In genomic region chr4:145097821-145098674, GRCh38 we compare ENCODE assay signal across 8 cellular contexts. TPM values are rescaled to one million over a fixed set of nuclear protein-coding genes. Genes with fewer than 3 reads are reported as not detected.
DNase-seq lines count a peak whose midpoint lies in the region; ATAC-seq and TF ChIP-seq lines count a peak whose summit lies in the region.

Gene ABCE1, plus strand, starts transcription at chr4:145098311. Its CDS starts 6,102 bp downstream, at chr4:145104413.
Gene ANAPC10, minus strand, starts transcription at chr4:145098196. Its CDS starts 2,097 bp downstream, at chr4:145096099.

- no peaks in the 10 kb centered on the region for H3K9me3 ChIP-seq in parathyroid adenoma (ENCODE audit: control insufficient read depth, low read length)
- H3K9me3 ChIP-seq in tibial nerve: peaks cover 0 to 8% (median 0%) of the 10 kb centered on the region in 4 donors

- DNase-seq in NCI-H1417 treated with DMSO at 0.1 percent for 48 hours (lab: John Stamatoyannopoulos, UW): peak; percentile 82
- DNase-seq in SW480 (ENCODE audit: low spot score): peak; percentile 96
- DNase-seq in activated naive CD8-positive, alpha-beta T cell treated with anti-CD3 and anti-CD28 coated beads, Interleukin-2, amount 50 U/mL, for 24 hours: peak; percentile 97
- DNase-seq in Right ventricle myocardium superior: peak; percentile 96
- peak; percentile 91 to 94 for DNase-seq in tibial nerve (ENCODE audit: low spot score in 2 of 2)

- peaks cover 3% of the 10 kb centered on the region for H3K27me3 Mint-ChIP-seq in activated naive CD8-positive, alpha-beta T cell treated with anti-CD3 and anti-CD28 coated beads, Interleukin-2, amount 50 U/mL, for 24 hours

- intact Hi-C loops in Right ventricle myocardium superior (cut with DNase I): no loop called here

- H3K4me3 Mint-ChIP-seq in activated naive CD8-positive, alpha-beta T cell treated with anti-CD3 and anti-CD28 coated beads, Interleukin-2, amount 50 U/mL, for 24 hours: no peak within 1 kb of the TSS

- H3K36me3 ChIP-seq in parathyroid adenoma (ENCODE audit: control insufficient read depth, insufficient read depth, low read length): no peaks in the 10 kb centered on the region
- H3K36me3 ChIP-seq in tibial nerve: peaks cover 0 to 27% (median 0%) of the 10 kb centered on the region in 3 donors

- TF ChIP-seq CTCF in GM12875 (IDR thresholded peaks at IDR 0.05; ENCODE audit: borderline replicate concordance, insufficient read depth, low read depth, low read length) (no peak), parathyroid adenoma (IDR thresholded peaks at IDR 0.05) (no peak), tibial nerve (IDR thresholded peaks at IDR 0.05) (peak in 4 of 5 experiments; percentile 27 to 32 (median 31))

- H3K4me1 ChIP-seq in parathyroid adenoma (no peaks in the 10 kb centered on the region), tibial nerve (peaks cover 0 to 59% (median 38%) of the 10 kb centered on the region in 4 donors)

- peaks cover 52% of the 10 kb centered on the region for H3K36me3 Mint-ChIP-seq in activated naive CD8-positive, alpha-beta T cell treated with anti-CD3 and anti-CD28 coated beads, Interleukin-2, amount 50 U/mL, for 24 hours (ENCODE audit: low read depth)

- WGBS in tibial nerve, 2 donors: 0 to 1% methylated on average over 62 to 67 of the region's 67 CpGs

- H3K27me3 ChIP-seq in parathyroid adenoma (ENCODE audit: control insufficient read depth, insufficient read depth, low read length) (no peaks in the 10 kb centered on the region), tibial nerve (no peaks in the 10 kb centered on the region)

- TF ChIP-seq EP300 in tibial nerve (IDR thresholded peaks at IDR 0.05): peak; percentile 64 to 97

- peak within 1 kb of the TSS; percentile 87 for H3K9ac ChIP-seq in parathyroid adenoma

- H2AFZ ChIP-seq in parathyroid adenoma: peak within 1 kb of the TSS; percentile 95

- peak within 1 kb of the TSS; percentile 88 for H3K4me3 ChIP-seq in GM12875 (ENCODE audit: low read depth, low read length)
- peak within 1 kb of the TSS; percentile 68 for H3K4me3 ChIP-seq in parathyroid adenoma (ENCODE audit: low read depth, low read length)
- H3K4me3 ChIP-seq in tibial nerve: peak within 1 kb of the TSS; percentile 67 to 83 (median 76)

- H3K79me2 ChIP-seq in parathyroid adenoma: peaks cover 11% of the 10 kb centered on the region

- H3K9me3 Mint-ChIP-seq in activated naive CD8-positive, alpha-beta T cell treated with anti-CD3 and anti-CD28 coated beads, Interleukin-2, amount 50 U/mL, for 24 hours: no peaks in the 10 kb centered on the region

- H3K4me1 Mint-ChIP-seq in activated naive CD8-positive, alpha-beta T cell treated with anti-CD3 and anti-CD28 coated beads, Interleukin-2, amount 50 U/mL, for 24 hours: peaks cover 39% of the 10 kb centered on the region

- peak; percentile 87 for ATAC-seq in HG02798 (IDR thresholded peaks at IDR 0.05; ENCODE audit: poor library complexity, unreplicated experiment)
- ATAC-seq in activated naive CD8-positive, alpha-beta T cell treated with anti-CD3 and anti-CD28 coated beads, Interleukin-2, amount 50 U/mL, for 24 hours: peak; percentile 94
- peak; percentile 99 for ATAC-seq in Right ventricle myocardium superior (ENCODE audit: poor library complexity)

- TF ChIP-seq POLR2A in tibial nerve (IDR thresholded peaks at IDR 0.05): peak in 1 of 2 donors; percentile 65

- peak within 1 kb of the TSS; percentile 98 for H3K27ac Mint-ChIP-seq in activated naive CD8-positive, alpha-beta T cell treated with anti-CD3 and anti-CD28 coated beads, Interleukin-2, amount 50 U/mL, for 24 hours

- H3K4me2 ChIP-seq in parathyroid adenoma (ENCODE audit: low read length): peak within 1 kb of the TSS; percentile 93

- H3K27ac ChIP-seq in parathyroid adenoma: peak within 1 kb of the TSS; percentile 84
- H3K27ac ChIP-seq in tibial nerve: peak within 1 kb of the TSS; percentile 70 to 97 (median 92)

RNA-seq across cellular contexts. Expression of gene ABCE1, which starts in this region (rescaled TPM):
- total RNA-seq in Right ventricle myocardium superior (32.5 TPM), tibial nerve (10 to 100 TPM; 53.5 to 78.0 (median 64.7) TPM)

RNA-seq across cellular contexts. Expression of gene ANAPC10, which starts in this region (rescaled TPM):
- total RNA-seq in Right ventricle myocardium superior (12.1 TPM), tibial nerve (10 to 100 TPM; 15.7 to 44.2 (median 21.9) TPM)

Comparison
In these comparisons a context has a peak if more than half of its experiments do, and no peak if none do; other contexts are left out.
1. Peak in every context shown above with its lines: DNase-seq, ATAC-seq, H3K4me3 ChIP-seq and H3K27ac ChIP-seq.
2. CTCF ChIP-seq: peak in tibial nerve (4 of 5); none in GM12875 (single experiment) and parathyroid adenoma (single experiment).